In genomic region chr11:62599069-62599696, GRCh38 we compare ENCODE assay signal across 1 cellular context.
A peak's percentile ranks its signal among the peaks of the same experiment; 100 is the strongest.
TF ChIP-seq lines count a peak whose summit lies in the region.

No MANE protein-coding gene starts in this region.

TF ChIP-seq in K562, 482 proteins besides CTCF, POLR2A, EP300 and RAD21 (continued from another document and continues in another):
- TF ChIP-seq ZNF347 (CRISPR knock-in tag; IDR thresholded peaks at IDR 0.05; ENCODE audit: low read depth) (no peak), HOXB6 (CRISPR knock-in tag; IDR thresholded peaks at IDR 0.05; ENCODE audit: borderline replicate concordance) (no peak), ETS2 (tag; IDR thresholded peaks at IDR 0.05; ENCODE audit: borderline replicate concordance, poor library complexity, severe bottlenecking) (no peak), TAL1 (IDR thresholded peaks at IDR 0.05) (no peak), RBBP5 (IDR thresholded peaks at IDR 0.05; ENCODE audit: borderline replicate concordance, insufficient read depth, low read length, poor library complexity, severe bottlenecking) (no peak), BDP1 (IDR thresholded peaks at IDR 0.05; ENCODE audit: insufficient read depth, insufficient read length) (no peak), CHD4 (IDR thresholded peaks at IDR 0.05; ENCODE audit: insufficient read depth, insufficient replicate concordance, low read depth, low read length, poor library complexity, severe bottlenecking) (no peak), HDGF (IDR thresholded peaks at IDR 0.05) (no peak), PTBP1 (IDR thresholded peaks at IDR 0.05; ENCODE audit: low read depth, low read length) (no peak), ATF6 (CRISPR knock-in tag; IDR thresholded peaks at IDR 0.05) (no peak), USF2 (CRISPR knock-in tag; IDR thresholded peaks at IDR 0.05) (no peak), ZBTB2 (IDR thresholded peaks at IDR 0.05) (no peak), RHOXF2B (CRISPR knock-in tag; conservative IDR thresholded peaks at IDR 0.05) (no peak), CHCHD3 (CRISPR knock-in tag; IDR thresholded peaks at IDR 0.05) (no peak), ZNF395 (CRISPR knock-in tag; IDR thresholded peaks at IDR 0.05) (no peak), FOXO4 (CRISPR knock-in tag; IDR thresholded peaks at IDR 0.05) (no peak), MXI1 (IDR thresholded peaks at IDR 0.05; ENCODE audit: low read depth, low read length) (no peak), AFF1 (IDR thresholded peaks at IDR 0.05; ENCODE audit: low read depth in 1 of 2, partially characterized antibody in 2 of 2) (peak; percentile 19 to 81), C11orf30 (IDR thresholded peaks at IDR 0.05; ENCODE audit: low read depth) (no peak), XRCC5 (IDR thresholded peaks at IDR 0.05; ENCODE audit: low read depth, low read length) (peak; percentile 77; the same call in 1 of the 2 replicates), HEY1 (CRISPR knock-in tag; IDR thresholded peaks at IDR 0.05; ENCODE audit: borderline replicate concordance) (no peak; the same call in 1 of the 2 replicates), PRPF4 (IDR thresholded peaks at IDR 0.05; ENCODE audit: insufficient read depth, low read depth, low read length, poor library complexity, severe bottlenecking) (no peak), MCM5 (IDR thresholded peaks at IDR 0.05; ENCODE audit: low read depth) (no peak), MTA3 (IDR thresholded peaks at IDR 0.05; ENCODE audit: borderline replicate concordance) (peak; percentile 24; the same call in 1 of the 2 replicates), ZNF121 (CRISPR knock-in tag; conservative IDR thresholded peaks at IDR 0.05) (no peak), HMBOX1 (IDR thresholded peaks at IDR 0.05) (no peak), WHSC1 (IDR thresholded peaks at IDR 0.05; ENCODE audit: low read length) (no peak), SP2 (IDR thresholded peaks at IDR 0.05; ENCODE audit: extremely low read depth, low read depth, low read length, poor library complexity, severe bottlenecking) (no peak), YBX1 (IDR thresholded peaks at IDR 0.05) (no peak), ZNF23 (CRISPR knock-in tag; IDR thresholded peaks at IDR 0.05) (no peak), CXXC5 (CRISPR knock-in tag; IDR thresholded peaks at IDR 0.05) (no peak), HOMEZ (CRISPR knock-in tag; IDR thresholded peaks at IDR 0.05) (no peak), ZFP91 (CRISPR knock-in tag; IDR thresholded peaks at IDR 0.05) (no peak), NCOA1 (IDR thresholded peaks at IDR 0.05; ENCODE audit: low read depth) (no peak), NFYB (IDR thresholded peaks at IDR 0.05; ENCODE audit: extremely low read depth, insufficient read length) (peak; percentile 59), ZFX (CRISPR knock-in tag; IDR thresholded peaks at IDR 0.05) (no peak), ZNF282 (CRISPR knock-in tag; IDR thresholded peaks at IDR 0.05) (no peak), HINFP (tag; conservative IDR thresholded peaks at IDR 0.05; ENCODE audit: low read depth) (0 out of 2 replicates have a peak, but pooled peaks have one; percentile 62), BRD9 (IDR thresholded peaks at IDR 0.05; ENCODE audit: low read depth, partially characterized antibody) (peak; percentile 61), NCOA4 (IDR thresholded peaks at IDR 0.05; ENCODE audit: partially characterized antibody) (no peak), ZNF57 (CRISPR knock-in tag; IDR thresholded peaks at IDR 0.05) (no peak), ZBTB7A (IDR thresholded peaks at IDR 0.05; ENCODE audit: borderline replicate concordance, control insufficient read depth, low read depth, low read length) (peak; percentile 47; the same call in 1 of the 2 replicates), NELFE (IDR thresholded peaks at IDR 0.05; ENCODE audit: insufficient read depth, insufficient read length) (no peak), TAF9B (IDR thresholded peaks at IDR 0.05; ENCODE audit: partially characterized antibody) (no peak), CREBBP (IDR thresholded peaks at IDR 0.05; ENCODE audit: low read depth, low read length) (no peak), ZKSCAN3 (CRISPR knock-in tag; IDR thresholded peaks at IDR 0.05) (no peak), CCAR2 (IDR thresholded peaks at IDR 0.05; ENCODE audit: low read depth, low read length) (no peak), ZNF311 (CRISPR knock-in tag; IDR thresholded peaks at IDR 0.05) (no peak), CREM (IDR thresholded peaks at IDR 0.05; ENCODE audit: low read depth) (no peak), HNRNPUL1 (IDR thresholded peaks at IDR 0.05; ENCODE audit: low read length) (no peak), ZFP36 (IDR thresholded peaks at IDR 0.05; ENCODE audit: low read depth, low read length, partially characterized antibody) (no peak), PHF21A (IDR thresholded peaks at IDR 0.05; ENCODE audit: borderline replicate concordance, low read depth) (peak; percentile 53; the same call in 1 of the 2 replicates), TRIM24 (IDR thresholded peaks at IDR 0.05) (0 out of 4 replicates have a peak, but pooled peaks have one; percentile 6 to 15), CHD1 (IDR thresholded peaks at IDR 0.05; ENCODE audit: low read length) (no peak), HNRNPH1 (optimal IDR thresholded peaks at IDR 0.05; ENCODE audit: low read depth, low read length) (no peak)
